Comparison of ENCODE assay signal across 19 cellular contexts in genomic region chrX:39595977-39596376, GRCh38.
"Had no signal": no experiment of that assay in that cellular context is flagged by ENCODE, and none has a peak within 500 bp of the region (broad histone marks: within the 10 kb centered on the region; RNA-seq: fewer than 3 reads in every experiment).

No MANE protein-coding gene starts in this region.

- H3K27ac Mint-ChIP-seq: dendritic cell treated with granulocyte-macrophage colony-stimulating factor and Interleukin-4, amounts not matched to agents 40 ng/mL and 50 ng/mL, for 4 days; memory B cell; natural killer cell treated with Interleukin-12 subunit alpha and Interleukin-12 subunit beta and Interleukin-15 and Interleukin-18, amount 100 ng/mL, for 72 hours; neural progenitor cell had no signal

- H3K4me1 Mint-ChIP-seq: memory B cell had no signal

- DNase-seq: esophagus squamous epithelium, foreskin fibroblast, glutamatergic neuron, kidney, left cardiac atrium, left ventricle myocardium inferior, lower lobe of right lung, midbrain, nucleus accumbens, ovary, sigmoid colon, stomach, substantia nigra, transverse colon had no signal

- H3K36me3 Mint-ChIP-seq: memory B cell; natural killer cell treated with Interleukin-12 subunit alpha and Interleukin-12 subunit beta and Interleukin-15 and Interleukin-18, amount 100 ng/mL, for 72 hours; neural progenitor cell had no signal

- H3K27me3 Mint-ChIP-seq: dendritic cell treated with granulocyte-macrophage colony-stimulating factor and Interleukin-4, amounts not matched to agents 40 ng/mL and 50 ng/mL, for 4 days had no signal

- H3K9me3 Mint-ChIP-seq: dendritic cell treated with granulocyte-macrophage colony-stimulating factor and Interleukin-4, amounts not matched to agents 40 ng/mL and 50 ng/mL, for 4 days; memory B cell; natural killer cell treated with Interleukin-12 subunit alpha and Interleukin-12 subunit beta and Interleukin-15 and Interleukin-18, amount 100 ng/mL, for 72 hours had no signal

- ATAC-seq: gastroesophageal sphincter; left cardiac atrium; lower lobe of right lung; natural killer cell treated with Interleukin-12 subunit alpha and Interleukin-12 subunit beta and Interleukin-15 and Interleukin-18, amount 100 ng/mL, for 72 hours had no signal

- H3K4me3 Mint-ChIP-seq: dendritic cell treated with granulocyte-macrophage colony-stimulating factor and Interleukin-4, amounts not matched to agents 40 ng/mL and 50 ng/mL, for 4 days; memory B cell; natural killer cell treated with Interleukin-12 subunit alpha and Interleukin-12 subunit beta and Interleukin-15 and Interleukin-18, amount 100 ng/mL, for 72 hours; neural progenitor cell had no signal
